Comparison of ENCODE assay signal across 1 cellular context in genomic region chr10:25174461-25175230, GRCh38.
TF ChIP-seq lines count a peak whose summit lies in the region.

TSS of gene GPR158 (plus strand) at chr10:25175001. CDS start at chr10:25175421, 420 bp downstream.

TF ChIP-seq in HepG2, 621 proteins besides CTCF, POLR2A, EP300 and RAD21 (continued from another document and continues in another):
- peak; percentile 89; the same call in 1 of the 2 replicates for TF ChIP-seq PBX3 (CRISPR knock-in tag; IDR thresholded peaks at IDR 0.05; ENCODE audit: borderline replicate concordance)
- 0 out of 2 replicates have a peak, but pooled peaks have one; percentile 64 for TF ChIP-seq HBP1 (CRISPR knock-in tag; IDR thresholded peaks at IDR 0.05; ENCODE audit: low read depth)
- peak; percentile 80 for TF ChIP-seq IKZF4 (CRISPR knock-in tag; IDR thresholded peaks at IDR 0.05; ENCODE audit: borderline replicate concordance, low read depth, not compliant biosample characterization)
- TF ChIP-seq MAX (IDR thresholded peaks at IDR 0.05), result no peak
- TF ChIP-seq MATR3 (CRISPR knock-in tag; IDR thresholded peaks at IDR 0.05), result no peak
- no peak for TF ChIP-seq ZBTB2 (CRISPR knock-in tag; IDR thresholded peaks at IDR 0.05; ENCODE audit: low read depth)
- TF ChIP-seq ZNF572 (CRISPR knock-in tag; IDR thresholded peaks at IDR 0.05), result no peak
- TF ChIP-seq ONECUT2 (CRISPR knock-in tag; IDR thresholded peaks at IDR 0.05), result no peak
- no peak for TF ChIP-seq PAF1 (CRISPR knock-in tag; IDR thresholded peaks at IDR 0.05)
- TF ChIP-seq ZNF354B (CRISPR knock-in tag; IDR thresholded peaks at IDR 0.05), result no peak
- TF ChIP-seq ZSCAN22 (CRISPR knock-in tag; IDR thresholded peaks at IDR 0.05), result no peak
- TF ChIP-seq THAP9 (CRISPR knock-in tag; IDR thresholded peaks at IDR 0.05; ENCODE audit: borderline replicate concordance), result peak; percentile 28; the same call in 1 of the 2 replicates
- 0 out of 2 replicates have a peak, but pooled peaks have one; percentile 31 for TF ChIP-seq BRCA1 (CRISPR knock-in tag; IDR thresholded peaks at IDR 0.05)
- TF ChIP-seq TCF7 (IDR thresholded peaks at IDR 0.05; ENCODE audit: low read depth), result no peak
- no peak for TF ChIP-seq ZSCAN29 (CRISPR knock-in tag; conservative IDR thresholded peaks at IDR 0.05)
- 0 out of 2 replicates have a peak, but pooled peaks have one; percentile 39 for TF ChIP-seq ZNF83 (CRISPR knock-in tag; IDR thresholded peaks at IDR 0.05; ENCODE audit: borderline replicate concordance)
- TF ChIP-seq ZKSCAN8 (CRISPR knock-in tag; IDR thresholded peaks at IDR 0.05; ENCODE audit: borderline replicate concordance), result 0 out of 2 replicates have a peak, but pooled peaks have one; percentile 35
- no peak for TF ChIP-seq JUND (CRISPR knock-in tag; IDR thresholded peaks at IDR 0.05)
- TF ChIP-seq SALL2 (CRISPR knock-in tag; IDR thresholded peaks at IDR 0.05), result peak; percentile 48; the same call in 1 of the 2 replicates
- TF ChIP-seq IRX3 (CRISPR knock-in tag; IDR thresholded peaks at IDR 0.05; ENCODE audit: borderline replicate concordance, low read depth), result peak; percentile 79; the same call in 1 of the 2 replicates
- TF ChIP-seq ZNF34 (CRISPR knock-in tag; IDR thresholded peaks at IDR 0.05; ENCODE audit: borderline replicate concordance), result no peak
- peak; percentile 71; the same call in 1 of the 2 replicates for TF ChIP-seq ZNF616 (CRISPR knock-in tag; IDR thresholded peaks at IDR 0.05; ENCODE audit: low read depth)
- TF ChIP-seq NFYC (CRISPR knock-in tag; IDR thresholded peaks at IDR 0.05), result peak; percentile 85
- no peak for TF ChIP-seq CENPX (CRISPR knock-in tag; IDR thresholded peaks at IDR 0.05)
- no peak for TF ChIP-seq TFDP1 (CRISPR knock-in tag; IDR thresholded peaks at IDR 0.05; ENCODE audit: borderline replicate concordance)
- TF ChIP-seq POLR2AphosphoS5 (IDR thresholded peaks at IDR 0.05; ENCODE audit: low read depth, low read length), result no peak
- TF ChIP-seq SP140L (CRISPR knock-in tag; IDR thresholded peaks at IDR 0.05; ENCODE audit: borderline replicate concordance), result peak; percentile 40; the same call in 1 of the 2 replicates
- TF ChIP-seq ZNF318 (CRISPR knock-in tag; IDR thresholded peaks at IDR 0.05), result no peak; the same call in 1 of the 2 replicates
- TF ChIP-seq SAFB2 (CRISPR knock-in tag; IDR thresholded peaks at IDR 0.05; ENCODE audit: borderline replicate concordance, low read depth), result no peak
- TF ChIP-seq HOMEZ (CRISPR knock-in tag; IDR thresholded peaks at IDR 0.05; ENCODE audit: low read depth), result no peak
- TF ChIP-seq ZNF781 (CRISPR knock-in tag; IDR thresholded peaks at IDR 0.05; ENCODE audit: borderline replicate concordance, not compliant biosample characterization), result peak; percentile 77
- peak; percentile 54; the same call in 1 of the 2 replicates for TF ChIP-seq JUNB (CRISPR knock-in tag; IDR thresholded peaks at IDR 0.05; ENCODE audit: borderline replicate concordance)
- no peak for TF ChIP-seq ARHGAP35 (CRISPR knock-in tag; IDR thresholded peaks at IDR 0.05; ENCODE audit: borderline replicate concordance)
- TF ChIP-seq NFRKB (IDR thresholded peaks at IDR 0.05), result no peak
- no peak for TF ChIP-seq ZNF496 (CRISPR knock-in tag; IDR thresholded peaks at IDR 0.05; ENCODE audit: insufficient replicate concordance)
- TF ChIP-seq CBX5 (CRISPR knock-in tag; IDR thresholded peaks at IDR 0.05; ENCODE audit: borderline replicate concordance), result 0 out of 2 replicates have a peak, but pooled peaks have one; percentile 56
- no peak for TF ChIP-seq KDM1A (CRISPR knock-in tag; IDR thresholded peaks at IDR 0.05)
- no peak for TF ChIP-seq RARG (CRISPR knock-in tag; IDR thresholded peaks at IDR 0.05; ENCODE audit: low read depth)
- TF ChIP-seq ZUFSP (CRISPR knock-in tag; IDR thresholded peaks at IDR 0.05; ENCODE audit: borderline replicate concordance), result no peak
- TF ChIP-seq ATF7-NPFF (CRISPR knock-in tag; IDR thresholded peaks at IDR 0.05; ENCODE audit: low read depth), result peak; percentile 66; the same call in 1 of the 2 replicates
